1 cellular context compared by ENCODE assay signal in the genomic region with DNA sequence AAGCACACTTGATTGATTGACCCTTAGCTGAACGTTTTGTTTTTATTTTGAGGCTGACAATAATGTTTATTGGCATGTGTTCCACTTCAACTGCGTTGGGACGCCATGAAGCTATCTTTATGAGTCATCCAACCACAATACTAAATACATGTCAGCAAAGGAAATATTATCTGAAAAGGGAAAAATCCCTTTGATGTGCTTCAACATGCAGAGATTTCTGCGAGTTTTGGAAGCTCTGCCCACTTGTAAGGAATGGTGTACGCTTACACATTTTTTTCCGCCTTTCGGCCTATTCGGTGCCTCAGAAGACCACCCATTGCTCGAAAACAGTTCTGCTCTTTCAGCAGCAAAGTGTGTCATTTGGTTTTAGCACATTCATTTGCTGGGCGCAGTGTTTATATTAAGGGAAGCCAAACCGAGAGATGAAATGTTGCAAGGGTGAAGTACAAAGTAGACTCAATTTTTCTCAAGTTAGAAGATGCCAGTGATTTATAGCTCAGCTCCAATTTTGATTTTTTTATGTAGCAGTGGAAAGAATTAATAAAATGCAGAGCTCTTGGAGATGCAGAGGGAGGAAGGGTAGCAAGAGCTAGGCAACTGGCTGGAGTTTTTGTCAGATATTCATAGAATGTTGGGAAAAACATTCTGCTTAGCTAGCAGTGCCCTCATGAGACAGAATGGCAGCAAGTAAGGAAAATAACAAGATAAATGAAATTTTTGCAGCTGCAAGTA.
TF ChIP-seq lines count a peak whose summit lies in the region.

No MANE protein-coding gene starts in this region.

TF ChIP-seq in IMR-90, 13 proteins besides CTCF, POLR2A, EP300 and RAD21 (continued from another document):
- TF ChIP-seq CHD1 (IDR thresholded peaks at IDR 0.05; ENCODE audit: low read depth, low read length): no peak
- TF ChIP-seq, protein P1, sequence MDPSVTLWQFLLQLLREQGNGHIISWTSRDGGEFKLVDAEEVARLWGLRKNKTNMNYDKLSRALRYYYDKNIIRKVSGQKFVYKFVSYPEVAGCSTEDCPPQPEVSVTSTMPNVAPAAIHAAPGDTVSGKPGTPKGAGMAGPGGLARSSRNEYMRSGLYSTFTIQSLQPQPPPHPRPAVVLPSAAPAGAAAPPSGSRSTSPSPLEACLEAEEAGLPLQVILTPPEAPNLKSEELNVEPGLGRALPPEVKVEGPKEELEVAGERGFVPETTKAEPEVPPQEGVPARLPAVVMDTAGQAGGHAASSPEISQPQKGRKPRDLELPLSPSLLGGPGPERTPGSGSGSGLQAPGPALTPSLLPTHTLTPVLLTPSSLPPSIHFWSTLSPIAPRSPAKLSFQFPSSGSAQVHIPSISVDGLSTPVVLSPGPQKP (IDR thresholded peaks at IDR 0.05; ENCODE audit: borderline replicate concordance, low read depth, low read length): no peak
- TF ChIP-seq, protein P2, sequence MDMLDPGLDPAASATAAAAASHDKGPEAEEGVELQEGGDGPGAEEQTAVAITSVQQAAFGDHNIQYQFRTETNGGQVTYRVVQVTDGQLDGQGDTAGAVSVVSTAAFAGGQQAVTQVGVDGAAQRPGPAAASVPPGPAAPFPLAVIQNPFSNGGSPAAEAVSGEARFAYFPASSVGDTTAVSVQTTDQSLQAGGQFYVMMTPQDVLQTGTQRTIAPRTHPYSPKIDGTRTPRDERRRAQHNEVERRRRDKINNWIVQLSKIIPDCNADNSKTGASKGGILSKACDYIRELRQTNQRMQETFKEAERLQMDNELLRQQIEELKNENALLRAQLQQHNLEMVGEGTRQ (IDR thresholded peaks at IDR 0.05; ENCODE audit: low read depth, low read length): no peak
